15 cellular contexts compared by ENCODE assay signal in genomic region chr13:67943116-67943515, GRCh38.
"Had no signal": no experiment of that assay in that cellular context is flagged by ENCODE, and none has a peak within 500 bp of the region (broad histone marks: within the 10 kb centered on the region; RNA-seq: fewer than 3 reads in every experiment).

No MANE protein-coding gene starts in this region.

- H3K4me3 ChIP-seq: esophagus squamous epithelium, gastrocnemius medialis, mucosa of descending colon, ovary, stomach, uterus had no signal

- H3K27me3 ChIP-seq: esophagus squamous epithelium, gastrocnemius medialis, ovary, stomach, uterus had no signal

- H3K36me3 ChIP-seq: esophagus squamous epithelium, gastrocnemius medialis, ovary, stomach, uterus had no signal

- DNase-seq: cerebellar nuclear complex; dermis blood vessel endothelial cell; esophagus squamous epithelium; gastrocnemius medialis; kidney glomerular epithelial cell; mucosa of descending colon; natural killer cell; nucleus accumbens; ovary; right cardiac atrium; small intestine; stimulated activated CD4-positive, alpha-beta T cell treated with anti-CD3 and anti-CD28 coated beads, Interleukin-12 subunit alpha, Interleukin-12 subunit beta, amount 100 ng/mL, for 4 hours; stimulated activated naive CD4-positive, alpha-beta T cell; stomach; uterus had no signal

- H3K4me1 ChIP-seq: esophagus squamous epithelium, gastrocnemius medialis, stomach, uterus had no signal

- H3K27ac ChIP-seq: esophagus squamous epithelium, gastrocnemius medialis, ovary, stomach, uterus had no signal

- H3K9me3 ChIP-seq: esophagus squamous epithelium, gastrocnemius medialis, mucosa of descending colon, ovary, stomach, uterus had no signal
